7 cellular contexts compared by ENCODE assay signal in the genomic region with DNA sequence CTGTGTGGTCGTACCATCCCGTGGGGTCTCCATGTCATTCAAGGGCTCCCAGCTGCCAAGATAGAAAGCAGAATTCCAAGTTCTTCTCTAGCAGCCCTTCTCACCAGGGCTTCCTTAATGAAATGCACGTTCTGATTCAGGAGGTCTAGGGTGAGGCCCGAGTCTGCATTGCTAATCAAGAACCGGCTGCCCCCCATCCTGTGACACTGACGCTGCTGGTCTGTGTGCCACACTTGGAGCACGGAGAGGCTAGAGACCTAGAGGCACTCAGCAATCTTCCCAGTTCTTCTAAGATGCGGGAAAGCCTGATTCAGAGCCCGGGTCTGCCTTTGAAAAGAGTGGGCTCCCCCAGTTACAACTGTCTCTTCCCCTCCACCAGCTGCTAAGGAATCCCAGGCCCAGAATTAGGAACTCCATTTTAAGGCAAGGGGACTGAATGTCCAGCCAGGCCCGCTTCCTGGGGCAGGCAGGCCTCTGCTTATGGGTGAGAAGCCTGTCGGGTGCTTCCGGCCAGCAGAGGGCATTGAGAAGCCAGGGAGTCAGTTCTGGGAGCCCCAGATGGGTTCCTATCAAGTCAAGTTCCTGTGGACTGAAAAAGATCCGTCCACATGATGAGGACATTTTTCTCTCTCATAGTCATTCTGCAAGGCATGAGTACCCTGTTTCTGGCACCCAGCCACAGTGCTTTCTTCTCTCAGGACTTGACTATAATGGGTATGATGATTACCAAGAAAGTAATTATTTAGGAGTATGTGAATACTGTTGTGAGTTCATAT.
DNase-seq lines count a peak whose midpoint lies in the region; ATAC-seq and TF ChIP-seq lines count a peak whose summit lies in the region.

No MANE protein-coding gene starts in this region.

- no peaks in the 10 kb centered on the region for H3K36me3 ChIP-seq in colonic mucosa

- H3K9me3 ChIP-seq in colonic mucosa: no peaks in the 10 kb centered on the region

- intact Hi-C loops in colonic mucosa (cut with DNase I): loop anchor here (10.0 kb wide), 1 partner anchor 307 kb away; no protein-coding TSS in a partner anchor

- H3K27me3 ChIP-seq in colonic mucosa: no peaks in the 10 kb centered on the region

- H3K4me3 ChIP-seq in GM12864 (ENCODE audit: low read depth, low read length) (no peak overlapping the region), colonic mucosa (no peak overlapping the region)

- H3K27ac ChIP-seq in colonic mucosa: no peak overlapping the region

- TF ChIP-seq CTCF in GM12864 (IDR thresholded peaks at IDR 0.05; ENCODE audit: low read depth, low read length, missing control alignments): peak; percentile 9
- TF ChIP-seq CTCF in colonic mucosa (IDR thresholded peaks at IDR 0.05): peak; percentile 65

- ATAC-seq in left lobe of liver: peak; percentile 97
- ATAC-seq in GM21529 (IDR thresholded peaks at IDR 0.05; ENCODE audit: unreplicated experiment): no peak

- DNase-seq in GM12864 (ENCODE audit: low read depth) (no peak), NCI-H226 (peak; percentile 86), colonic mucosa (peak; percentile 82), left lobe of liver (ENCODE audit: low spot score) (peak; percentile 71), ureter (ENCODE audit: low spot score) (peak; percentile 75), NCI-H1436 treated with DMSO at 0.1 percent for 48 hours (lab: John Stamatoyannopoulos, UW) (no peak)

- no peak overlapping the region for H3K9ac ChIP-seq in colonic mucosa (ENCODE audit: low read depth in 2 of 2, low read length in 2 of 2)

- H3K4me1 ChIP-seq in colonic mucosa: no peaks in the 10 kb centered on the region

Comparison
In these comparisons a context has a peak if more than half of its experiments do, and no peak if none do; other contexts are left out.
1. DNase-seq: peak in NCI-H226 (single experiment), colonic mucosa (single experiment), left lobe of liver (single experiment) and ureter (single experiment); none in GM12864 (single experiment) and NCI-H1436 treated with DMSO at 0.1 percent for 48 hours (single experiment).